1 cellular context compared by ENCODE assay signal in the genomic region with DNA sequence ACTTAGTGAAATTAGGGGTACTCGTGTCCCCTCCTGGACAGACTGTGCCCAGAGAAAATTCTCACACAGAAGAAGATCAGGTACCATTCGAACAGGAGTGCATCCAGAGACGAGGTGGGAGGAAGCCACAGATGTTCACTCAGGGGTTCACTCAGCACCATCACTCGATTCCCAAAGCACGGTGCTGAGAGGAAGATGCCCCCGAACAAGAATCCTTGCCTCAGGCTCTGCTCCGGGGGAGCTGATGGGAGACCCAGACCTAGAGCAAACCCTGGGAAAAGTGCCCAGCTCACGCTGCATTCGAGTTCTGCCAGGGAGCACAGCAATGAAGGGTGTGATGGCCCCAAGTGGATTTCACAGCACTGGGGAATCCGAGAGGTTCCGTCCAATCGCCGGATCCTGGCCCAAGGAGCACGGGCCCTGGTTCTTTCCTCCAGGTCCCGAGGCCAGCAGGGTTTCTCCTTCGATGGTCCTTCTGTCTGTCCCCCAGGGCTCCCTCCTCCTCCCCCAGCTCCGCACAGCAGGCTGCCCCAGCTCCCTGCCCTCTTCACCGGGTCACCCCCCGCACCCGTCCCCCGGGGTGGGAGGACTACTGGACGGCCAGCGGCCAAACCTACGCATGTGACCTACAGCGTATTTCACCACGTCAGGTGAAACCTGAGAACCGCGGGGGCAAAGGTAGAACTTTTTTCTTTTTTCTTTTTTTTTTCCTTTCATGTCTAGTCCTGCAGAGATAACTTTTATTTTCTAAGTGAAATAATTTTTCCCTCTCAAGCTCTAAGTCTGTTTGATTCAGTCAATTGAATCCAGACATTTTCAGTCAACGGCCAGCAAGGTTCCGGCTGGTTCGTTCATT.
TF ChIP-seq lines count a peak whose summit lies in the region.

No MANE protein-coding gene starts in this region.

TF ChIP-seq in HepG2, 621 proteins besides CTCF, POLR2A, EP300 and RAD21 (continued from another document and continues in another):
- TF ChIP-seq HINFP (CRISPR knock-in tag; IDR thresholded peaks at IDR 0.05; ENCODE audit: low read depth) (no peak), SNAPC5 (CRISPR knock-in tag; IDR thresholded peaks at IDR 0.05; ENCODE audit: borderline replicate concordance) (no peak), NFIC (IDR thresholded peaks at IDR 0.05; ENCODE audit: low read length) (no peak), ZNF263 (CRISPR knock-in tag; IDR thresholded peaks at IDR 0.05) (peak; percentile 87), FOXO4 (CRISPR knock-in tag; conservative IDR thresholded peaks at IDR 0.05) (no peak), ZBTB20 (CRISPR knock-in tag; IDR thresholded peaks at IDR 0.05; ENCODE audit: borderline replicate concordance, low read depth) (no peak), ZNF788 (CRISPR knock-in tag; IDR thresholded peaks at IDR 0.05; ENCODE audit: borderline replicate concordance) (no peak), ZFAT (CRISPR knock-in tag; conservative IDR thresholded peaks at IDR 0.05) (no peak), ZNF550 (CRISPR knock-in tag; IDR thresholded peaks at IDR 0.05; ENCODE audit: borderline replicate concordance) (no peak), NR1H2 (CRISPR knock-in tag; IDR thresholded peaks at IDR 0.05; ENCODE audit: borderline replicate concordance, low read depth) (no peak), NKX3-1 (CRISPR knock-in tag; IDR thresholded peaks at IDR 0.05) (no peak), SMC3 (IDR thresholded peaks at IDR 0.05; ENCODE audit: low read length) (no peak), ZNF768 (CRISPR knock-in tag; IDR thresholded peaks at IDR 0.05) (0 out of 2 replicates have a peak, but pooled peaks have one; percentile 14), PAWR (CRISPR knock-in tag; IDR thresholded peaks at IDR 0.05; ENCODE audit: borderline replicate concordance) (no peak), ZNF772 (CRISPR knock-in tag; IDR thresholded peaks at IDR 0.05) (no peak), RXRA (CRISPR knock-in tag; IDR thresholded peaks at IDR 0.05) (peak; percentile 63; the same call in 1 of the 2 replicates), KMT2A (CRISPR knock-in tag; IDR thresholded peaks at IDR 0.05) (no peak), ZNF335 (CRISPR knock-in tag; IDR thresholded peaks at IDR 0.05) (peak; percentile 92), DPF2 (CRISPR knock-in tag; IDR thresholded peaks at IDR 0.05; ENCODE audit: borderline replicate concordance, low read depth) (no peak), ONECUT2 (CRISPR knock-in tag; IDR thresholded peaks at IDR 0.05) (no peak), NCOA2 (CRISPR knock-in tag; IDR thresholded peaks at IDR 0.05) (0 out of 2 replicates have a peak, but pooled peaks have one; percentile 34), MLXIP (CRISPR knock-in tag; IDR thresholded peaks at IDR 0.05; ENCODE audit: borderline replicate concordance) (no peak), HMG20A (CRISPR knock-in tag; IDR thresholded peaks at IDR 0.05; ENCODE audit: borderline replicate concordance) (0 out of 2 replicates have a peak, but pooled peaks have one; percentile 25), ZNF12 (CRISPR knock-in tag; IDR thresholded peaks at IDR 0.05) (peak; percentile 68; the same call in 1 of the 2 replicates), CEBPB (IDR thresholded peaks at IDR 0.05; ENCODE audit: borderline replicate concordance, low read depth, low read length) (peak; percentile 13; the same call in 1 of the 2 replicates)
- TF ChIP-seq, protein P1, sequence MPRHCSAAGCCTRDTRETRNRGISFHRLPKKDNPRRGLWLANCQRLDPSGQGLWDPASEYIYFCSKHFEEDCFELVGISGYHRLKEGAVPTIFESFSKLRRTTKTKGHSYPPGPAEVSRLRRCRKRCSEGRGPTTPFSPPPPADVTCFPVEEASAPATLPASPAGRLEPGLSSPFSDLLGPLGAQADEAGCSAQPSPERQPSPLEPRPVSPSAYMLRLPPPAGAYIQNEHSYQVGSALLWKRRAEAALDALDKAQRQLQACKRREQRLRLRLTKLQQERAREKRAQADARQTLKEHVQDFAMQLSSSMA (CRISPR knock-in tag; IDR thresholded peaks at IDR 0.05): no peak
- TF ChIP-seq, protein P2, sequence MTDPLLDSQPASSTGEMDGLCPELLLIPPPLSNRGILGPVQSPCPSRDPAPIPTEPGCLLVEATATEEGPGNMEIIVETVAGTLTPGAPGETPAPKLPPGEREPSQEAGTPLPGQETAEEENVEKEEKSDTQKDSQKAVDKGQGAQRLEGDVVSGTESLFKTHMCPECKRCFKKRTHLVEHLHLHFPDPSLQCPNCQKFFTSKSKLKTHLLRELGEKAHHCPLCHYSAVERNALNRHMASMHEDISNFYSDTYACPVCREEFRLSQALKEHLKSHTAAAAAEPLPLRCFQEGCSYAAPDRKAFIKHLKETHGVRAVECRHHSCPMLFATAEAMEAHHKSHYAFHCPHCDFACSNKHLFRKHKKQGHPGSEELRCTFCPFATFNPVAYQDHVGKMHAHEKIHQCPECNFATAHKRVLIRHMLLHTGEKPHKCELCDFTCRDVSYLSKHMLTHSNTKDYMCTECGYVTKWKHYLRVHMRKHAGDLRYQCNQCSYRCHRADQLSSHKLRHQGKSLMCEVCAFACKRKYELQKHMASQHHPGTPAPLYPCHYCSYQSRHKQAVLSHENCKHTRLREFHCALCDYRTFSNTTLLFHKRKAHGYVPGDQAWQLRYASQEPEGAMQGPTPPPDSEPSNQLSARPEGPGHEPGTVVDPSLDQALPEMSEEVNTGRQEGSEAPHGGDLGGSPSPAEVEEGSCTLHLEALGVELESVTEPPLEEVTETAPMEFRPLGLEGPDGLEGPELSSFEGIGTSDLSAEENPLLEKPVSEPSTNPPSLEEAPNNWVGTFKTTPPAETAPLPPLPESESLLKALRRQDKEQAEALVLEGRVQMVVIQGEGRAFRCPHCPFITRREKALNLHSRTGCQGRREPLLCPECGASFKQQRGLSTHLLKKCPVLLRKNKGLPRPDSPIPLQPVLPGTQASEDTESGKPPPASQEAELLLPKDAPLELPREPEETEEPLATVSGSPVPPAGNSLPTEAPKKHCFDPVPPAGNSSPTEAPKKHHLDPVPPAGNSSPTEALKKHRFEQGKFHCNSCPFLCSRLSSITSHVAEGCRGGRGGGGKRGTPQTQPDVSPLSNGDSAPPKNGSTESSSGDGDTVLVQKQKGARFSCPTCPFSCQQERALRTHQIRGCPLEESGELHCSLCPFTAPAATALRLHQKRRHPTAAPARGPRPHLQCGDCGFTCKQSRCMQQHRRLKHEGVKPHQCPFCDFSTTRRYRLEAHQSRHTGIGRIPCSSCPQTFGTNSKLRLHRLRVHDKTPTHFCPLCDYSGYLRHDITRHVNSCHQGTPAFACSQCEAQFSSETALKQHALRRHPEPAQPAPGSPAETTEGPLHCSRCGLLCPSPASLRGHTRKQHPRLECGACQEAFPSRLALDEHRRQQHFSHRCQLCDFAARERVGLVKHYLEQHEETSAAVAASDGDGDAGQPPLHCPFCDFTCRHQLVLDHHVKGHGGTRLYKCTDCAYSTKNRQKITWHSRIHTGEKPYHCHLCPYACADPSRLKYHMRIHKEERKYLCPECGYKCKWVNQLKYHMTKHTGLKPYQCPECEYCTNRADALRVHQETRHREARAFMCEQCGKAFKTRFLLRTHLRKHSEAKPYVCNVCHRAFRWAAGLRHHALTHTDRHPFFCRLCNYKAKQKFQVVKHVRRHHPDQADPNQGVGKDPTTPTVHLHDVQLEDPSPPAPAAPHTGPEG (CRISPR knock-in tag; IDR thresholded peaks at IDR 0.05): no peak
- TF ChIP-seq, protein P3, sequence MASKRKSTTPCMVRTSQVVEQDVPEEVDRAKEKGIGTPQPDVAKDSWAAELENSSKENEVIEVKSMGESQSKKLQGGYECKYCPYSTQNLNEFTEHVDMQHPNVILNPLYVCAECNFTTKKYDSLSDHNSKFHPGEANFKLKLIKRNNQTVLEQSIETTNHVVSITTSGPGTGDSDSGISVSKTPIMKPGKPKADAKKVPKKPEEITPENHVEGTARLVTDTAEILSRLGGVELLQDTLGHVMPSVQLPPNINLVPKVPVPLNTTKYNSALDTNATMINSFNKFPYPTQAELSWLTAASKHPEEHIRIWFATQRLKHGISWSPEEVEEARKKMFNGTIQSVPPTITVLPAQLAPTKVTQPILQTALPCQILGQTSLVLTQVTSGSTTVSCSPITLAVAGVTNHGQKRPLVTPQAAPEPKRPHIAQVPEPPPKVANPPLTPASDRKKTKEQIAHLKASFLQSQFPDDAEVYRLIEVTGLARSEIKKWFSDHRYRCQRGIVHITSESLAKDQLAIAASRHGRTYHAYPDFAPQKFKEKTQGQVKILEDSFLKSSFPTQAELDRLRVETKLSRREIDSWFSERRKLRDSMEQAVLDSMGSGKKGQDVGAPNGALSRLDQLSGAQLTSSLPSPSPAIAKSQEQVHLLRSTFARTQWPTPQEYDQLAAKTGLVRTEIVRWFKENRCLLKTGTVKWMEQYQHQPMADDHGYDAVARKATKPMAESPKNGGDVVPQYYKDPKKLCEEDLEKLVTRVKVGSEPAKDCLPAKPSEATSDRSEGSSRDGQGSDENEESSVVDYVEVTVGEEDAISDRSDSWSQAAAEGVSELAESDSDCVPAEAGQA (IDR thresholded peaks at IDR 0.05; ENCODE audit: low read depth): no peak
- TF ChIP-seq, protein P3 (CRISPR knock-in tag; IDR thresholded peaks at IDR 0.05; ENCODE audit: borderline replicate concordance): no peak
- TF ChIP-seq, protein P4, sequence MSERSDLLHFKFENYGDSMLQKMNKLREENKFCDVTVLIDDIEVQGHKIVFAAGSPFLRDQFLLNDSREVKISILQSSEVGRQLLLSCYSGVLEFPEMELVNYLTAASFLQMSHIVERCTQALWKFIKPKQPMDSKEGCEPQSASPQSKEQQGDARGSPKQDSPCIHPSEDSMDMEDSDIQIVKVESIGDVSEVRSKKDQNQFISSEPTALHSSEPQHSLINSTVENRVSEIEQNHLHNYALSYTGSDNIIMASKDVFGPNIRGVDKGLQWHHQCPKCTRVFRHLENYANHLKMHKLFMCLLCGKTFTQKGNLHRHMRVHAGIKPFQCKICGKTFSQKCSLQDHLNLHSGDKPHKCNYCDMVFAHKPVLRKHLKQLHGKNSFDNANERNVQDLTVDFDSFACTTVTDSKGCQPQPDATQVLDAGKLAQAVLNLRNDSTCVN (CRISPR knock-in tag; IDR thresholded peaks at IDR 0.05; ENCODE audit: borderline replicate concordance): no peak
